Comparison of ENCODE assay signal across 8 cellular contexts in genomic region chr1:12615916-12616708, GRCh38. TPM values are rescaled to one million over a fixed set of nuclear protein-coding genes. Genes with fewer than 3 reads are reported as not detected.
A peak's percentile ranks its signal among the peaks of the same experiment; 100 is the strongest.
DNase-seq lines count a peak whose midpoint lies in the region; ATAC-seq and TF ChIP-seq lines count a peak whose summit lies in the region.

No MANE protein-coding gene starts in this region.

- H3K9me3 ChIP-seq in WERI-Rb-1 (ENCODE audit: severe bottlenecking) = no peaks in the 10 kb centered on the region

- H3K27me3 ChIP-seq in WERI-Rb-1 (ENCODE audit: insufficient read depth, low read depth, severe bottlenecking) = peaks cover 83% of the 10 kb centered on the region

- ATAC-seq in natural killer cell (no peak), HG03565 (IDR thresholded peaks at IDR 0.05; ENCODE audit: unreplicated experiment) (no peak), GM18867 (IDR thresholded peaks at IDR 0.05; ENCODE audit: unreplicated experiment) (no peak)

- H3K27me3 Mint-ChIP-seq in natural killer cell (ENCODE audit: low read depth in 2 of 2) = no peaks in the 10 kb centered on the region

- H3K4me3 ChIP-seq in WERI-Rb-1 (ENCODE audit: low read depth, low read length) = no peak overlapping the region
- peak overlapping the region; percentile 65 for H3K4me3 ChIP-seq in fibroblast of mammary gland (ENCODE audit: control insufficient read depth, low read depth, low read length)

- peaks cover 2% of the 10 kb centered on the region for H3K36me3 Mint-ChIP-seq in natural killer cell

- no peak overlapping the region for H3K27ac ChIP-seq in WERI-Rb-1

- no peaks in the 10 kb centered on the region for H3K36me3 ChIP-seq in WERI-Rb-1

- intact Hi-C loops in natural killer cell (cut with micrococcal nuclease) = no loop called here

- no peak for TF ChIP-seq CTCF in WERI-Rb-1 (IDR thresholded peaks at IDR 0.05; ENCODE audit: low read depth, low read length)
- TF ChIP-seq CTCF in fibroblast of mammary gland (conservative IDR thresholded peaks at IDR 0.05; ENCODE audit: control insufficient read depth, insufficient read depth, low read depth, low read length) = no peak
- TF ChIP-seq CTCF in natural killer cell (IDR thresholded peaks at IDR 0.05) = no peak

- no peaks in the 10 kb centered on the region for H3K9me3 Mint-ChIP-seq in natural killer cell

- peak overlapping the region; percentile 96 to 97 for H3K27ac Mint-ChIP-seq in natural killer cell

- peaks cover 77 to 92% of the 10 kb centered on the region in 2 donors for H3K4me1 Mint-ChIP-seq in natural killer cell

- H3K4me3 Mint-ChIP-seq in natural killer cell = peak overlapping the region; percentile 100

- DNase-seq in stimulated activated CD4-positive, alpha-beta T cell treated with anti-CD3 and anti-CD28 coated beads, Interleukin-4, amount 100 ng/mL, for 24 hours = peak; percentile 12
- DNase-seq in stimulated activated CD4-positive, alpha-beta T cell treated with anti-CD3 and anti-CD28 coated beads, Interleukin-4, amount 100 ng/mL, for 4 hours = no peak
- DNase-seq in WERI-Rb-1 (peak; percentile 24), fibroblast of mammary gland (ENCODE audit: low read depth) (peak; percentile 48), natural killer cell (no peak), COR-L47 (lab: John Stamatoyannopoulos, UW) (no peak)

RNA-seq across cellular contexts. Expression of gene DHRS3, which starts 1.9 kb away (rescaled TPM):
- 100 to 1,000 TPM; 106 to 175 (median 153) TPM for total RNA-seq in natural killer cell

RNA-seq across cellular contexts. Expression of gene AADACL4, which starts 27.8 kb away (rescaled TPM):
- not detected for total RNA-seq in natural killer cell

Comparison
In these comparisons a context has a peak if more than half of its experiments do, and no peak if none do; other contexts are left out.
1. DNase-seq: peak in stimulated activated CD4-positive, alpha-beta T cell treated with anti-CD3 and anti-CD28 coated beads, Interleukin-4, amount 100 ng/mL, for 24 hours (single experiment), WERI-Rb-1 (single experiment) and fibroblast of mammary gland (single experiment); none in stimulated activated CD4-positive, alpha-beta T cell treated with anti-CD3 and anti-CD28 coated beads, Interleukin-4, amount 100 ng/mL, for 4 hours (0 of 2), natural killer cell (single experiment) and COR-L47 (single experiment).